Comparison of ENCODE assay signal across 9 cellular contexts in genomic region chr13:39616087-39616694, GRCh38. TPM values are rescaled to one million over a fixed set of nuclear protein-coding genes. Genes with fewer than 3 reads are reported as not detected.
DNase-seq lines count a peak whose midpoint lies in the region; ATAC-seq and TF ChIP-seq lines count a peak whose summit lies in the region.
"Had no signal": no experiment of that assay in that cellular context is flagged by ENCODE, and none has a peak within 500 bp of the region (broad histone marks: within the 10 kb centered on the region; RNA-seq: fewer than 3 reads in every experiment).

No MANE protein-coding gene starts in this region.

- H3K9me3 Mint-ChIP-seq in Caco-2 (ENCODE audit: unreplicated experiment) = no peaks in the 10 kb centered on the region
- H3K9me3 Mint-ChIP-seq: T-helper 1 cell treated with Interleukin-12 subunit alpha and Interleukin-12 subunit beta and Interleukin-4 antibody, amounts not matched to agents 30 μg/mL and 1 μg/mL, for 36 hours had no signal

- H3K4me3 Mint-ChIP-seq in Caco-2 (ENCODE audit: unreplicated experiment) = no peak overlapping the region
- H3K4me3 Mint-ChIP-seq: T-helper 1 cell treated with Interleukin-12 subunit alpha and Interleukin-12 subunit beta and Interleukin-4 antibody, amounts not matched to agents 30 μg/mL and 1 μg/mL, for 36 hours had no signal

- BruUV-seq in Caco-2 (replicated peaks; lab: Mats Ljungman, UMichigan) (no TSS peak), PC-9 (replicated peaks; lab: Mats Ljungman, UMichigan) (no TSS peak)

- H3K27ac ChIP-seq in PC-9 (no peak overlapping the region), hepatocyte (no peak overlapping the region), gastrocnemius medialis (no peak overlapping the region)

- H3K36me3 ChIP-seq in Caco-2 (ENCODE audit: control insufficient read depth, insufficient read depth, low read length) = no peaks in the 10 kb centered on the region
- no peaks in the 10 kb centered on the region for H3K36me3 ChIP-seq in PC-9 (ENCODE audit: low read depth)
- no peaks in the 10 kb centered on the region for H3K36me3 ChIP-seq in hepatocyte (replicated peaks; ENCODE audit: insufficient read depth, low read depth)
- no peaks in the 10 kb centered on the region for H3K36me3 ChIP-seq in gastrocnemius medialis

- TF ChIP-seq CTCF in Caco-2 (IDR thresholded peaks at IDR 0.05; ENCODE audit: insufficient read depth in 1 of 2, low read depth in 1 of 2, low read length in 1 of 2, severe bottlenecking in 1 of 2, unreplicated experiment in 1 of 2) = peak; percentile 94
- peak; percentile 83 for TF ChIP-seq CTCF in PC-9 (conservative IDR thresholded peaks at IDR 0.05)
- peak; percentile 86 for TF ChIP-seq CTCF in hepatocyte (IDR thresholded peaks at IDR 0.05; ENCODE audit: poor library complexity)
- peak; percentile 53 to 87 (median 61) for TF ChIP-seq CTCF in gastrocnemius medialis (IDR thresholded peaks at IDR 0.05 in 4 of 5, conservative IDR thresholded peaks at IDR 0.05 in 1 of 5)

- H4K20me1 ChIP-seq in PC-9 (ENCODE audit: insufficient read depth) (no peaks in the 10 kb centered on the region), hepatocyte (ENCODE audit: insufficient read depth, poor library complexity, severe bottlenecking) (no peaks in the 10 kb centered on the region)

- CTCF ChIA-PET in Caco-2 (lab: Charles Lee) (interaction anchor here (0.6 to 1.1 kb wide), 21 partner anchors 12 to 1069 kb away, joined by 3 to 19 read pairs (median 4); partner anchors contain the start of genes LHFPL6, NHLRC3 and PROSER1), PC-9 (lab: Charles Lee) (interaction anchor here (0.5 to 1.1 kb wide), 10 partner anchors 12 to 847 kb away, joined by 3 to 4 read pairs (median 3); partner anchors contain the start of gene LHFPL6)

- H3K4me3 ChIP-seq in Caco-2 (ENCODE audit: low read depth, low read length) = no peak overlapping the region
- H3K4me3 ChIP-seq in PC-9 = no peak overlapping the region
- H3K4me3 ChIP-seq in hepatocyte = no peak overlapping the region
- no peak overlapping the region for H3K4me3 ChIP-seq in gastrocnemius medialis

- peak; percentile 64 for ATAC-seq in GM19351 (IDR thresholded peaks at IDR 0.05; ENCODE audit: unreplicated experiment)
- ATAC-seq in gastrocnemius medialis = peak; percentile 80 to 87
- ATAC-seq in HG03520 (IDR thresholded peaks at IDR 0.05; ENCODE audit: unreplicated experiment) = no peak

- DNase-seq in Caco-2 (peak; percentile 59 to 70), Kasumi-1 (lab: John Stamatoyannopoulos, UW) (peak; percentile 47 to 63), PC-9 (no peak), astrocyte of the hippocampus (ENCODE audit: low read depth, low spot score) (peak; percentile 85), hepatocyte (ENCODE audit: low spot score) (peak; percentile 87), gastrocnemius medialis (peak in 1 of 2 donors; percentile 22)

- H3F3A ChIP-seq in PC-9 (ENCODE audit: insufficient read depth, low read depth) = no peaks in the 10 kb centered on the region

- POLR2A ChIA-PET in Caco-2 (lab: Charles Lee) (no interaction called here), PC-9 (lab: Charles Lee; ENCODE audit: unreplicated experiment) (interaction anchor here (0.6 to 0.8 kb wide), 2 partner anchors 593 to 866 kb away, joined by 4 to 8 read pairs; no protein-coding TSS in a partner anchor)

- no peaks in the 10 kb centered on the region for H3K4me1 Mint-ChIP-seq in Caco-2 (ENCODE audit: low read depth, unreplicated experiment)

- H3K27me3 Mint-ChIP-seq in Caco-2 (ENCODE audit: insufficient read depth, unreplicated experiment) = peaks cover 3% of the 10 kb centered on the region

- H2AFZ ChIP-seq in PC-9 (no peak overlapping the region), hepatocyte (no peak overlapping the region)

- no peaks in the 10 kb centered on the region for H3K4me1 ChIP-seq in Caco-2
- no peaks in the 10 kb centered on the region; the same call in 1 of the 2 replicates for H3K4me1 ChIP-seq in PC-9 (replicated peaks; ENCODE audit: insufficient read depth)
- no peaks in the 10 kb centered on the region for H3K4me1 ChIP-seq in hepatocyte (ENCODE audit: insufficient read depth)
- no peaks in the 10 kb centered on the region for H3K4me1 ChIP-seq in gastrocnemius medialis

- H3K9me2 ChIP-seq in PC-9 (ENCODE audit: insufficient read depth) (no peaks in the 10 kb centered on the region), hepatocyte (replicated peaks; ENCODE audit: insufficient read depth) (no peaks in the 10 kb centered on the region)

- no peaks in the 10 kb centered on the region for H3K36me3 Mint-ChIP-seq in Caco-2 (ENCODE audit: insufficient read depth, unreplicated experiment)

- in situ Hi-C loops in gastrocnemius medialis (cut with MboI; ENCODE audit: low sequenced_read_pairs in 4 of 4) = loop anchor here in 3 of 4 donors (5.0 to 25.0 kb wide), 5 partner anchors 351 to 579 kb away; partner anchors contain the start of genes NHLRC3 (in 1 of the 3) and PROSER1 (in 1 of the 3)

- H3K9me3 ChIP-seq in Caco-2 (no peaks in the 10 kb centered on the region), PC-9 (ENCODE audit: insufficient read depth, low read depth) (no peaks in the 10 kb centered on the region), hepatocyte (ENCODE audit: low read depth) (no peaks in the 10 kb centered on the region), gastrocnemius medialis (no peaks in the 10 kb centered on the region)

- no peak overlapping the region for H3K27ac Mint-ChIP-seq in Caco-2 (ENCODE audit: unreplicated experiment)
- H3K27ac Mint-ChIP-seq: T-helper 1 cell treated with Interleukin-12 subunit alpha and Interleukin-12 subunit beta and Interleukin-4 antibody, amounts not matched to agents 30 μg/mL and 1 μg/mL, for 36 hours had no signal

- H3K4me2 ChIP-seq in PC-9 (no peak overlapping the region), hepatocyte (no peak overlapping the region)

- TF ChIP-seq POLR2A in gastrocnemius medialis (IDR thresholded peaks at IDR 0.05) = no peak

- H3K27me3 ChIP-seq in Caco-2 (replicated peaks; ENCODE audit: control insufficient read depth, insufficient read depth, low read length) (no peaks in the 10 kb centered on the region), PC-9 (ENCODE audit: insufficient read depth, low read depth) (no peaks in the 10 kb centered on the region), hepatocyte (no peaks in the 10 kb centered on the region), gastrocnemius medialis (no peaks in the 10 kb centered on the region)

- 43% methylated on average over 10 of the region's 10 CpGs for WGBS in hepatocyte (ENCODE audit: low lambda C conversion rate, missing lambda C conversion rate)

- H3K79me2 ChIP-seq in PC-9 (ENCODE audit: low read depth) (no peaks in the 10 kb centered on the region), hepatocyte (no peaks in the 10 kb centered on the region)

- intact Hi-C loops in Caco-2 (cut with micrococcal nuclease; ENCODE audit: unreplicated experiment) (loop anchor here (1.0 to 5.0 kb wide), 6 partner anchors 60 to 646 kb away; no protein-coding TSS in a partner anchor), PC-9 (cut with micrococcal nuclease; ENCODE audit: unreplicated experiment) (loop anchor here (5.0 kb wide), 1 partner anchor 564 kb away; no protein-coding TSS in a partner anchor), gastrocnemius medialis (cut with DNase I; ENCODE audit: low total_unique reads) (loop anchor here (5.0 to 10.0 kb wide), 2 partner anchors 201 to 564 kb away; no protein-coding TSS in a partner anchor)

RNA-seq across cellular contexts. Expression of gene LHFPL6, which starts 13.2 kb away (rescaled TPM):
- 3.6 and 3.9 TPM in 2 replicates for total RNA-seq in Caco-2 (2022)
- total RNA-seq in PC-9 (2021) = 2.5 and 3.1 TPM in 2 replicates
- 7.2 and 12.1 TPM in 2 replicates for total RNA-seq in hepatocyte
- polyA plus RNA-seq in hepatocyte = 14.1 and 17.2 TPM in 2 replicates
- total RNA-seq in gastrocnemius medialis = 10 to 100 TPM; 12.7 to 26.3 (median 16.0) TPM

RNA-seq across cellular contexts. Expression of gene COG6, which starts 39.3 kb away (rescaled TPM):
- total RNA-seq in Caco-2 (2022) (55.8 and 63.6 TPM in 2 replicates), PC-9 (2021) (23.7 and 24.3 TPM in 2 replicates), hepatocyte (37.0 and 37.3 TPM in 2 replicates), gastrocnemius medialis (10 to 100 TPM in 1 of 4 donors, 1 to 10 TPM in 3; 5.4 to 13.5 (median 7.1) TPM)
- polyA plus RNA-seq in hepatocyte = 18.3 and 25.3 TPM in 2 replicates

Comparison
In these comparisons a context has a peak if more than half of its experiments do, and no peak if none do; other contexts are left out.
1. DNase-seq: peak in Caco-2 (2 of 2), Kasumi-1 (2 of 2), astrocyte of the hippocampus (single experiment) and hepatocyte (single experiment); none in PC-9 (0 of 2).
2. Peak in every context shown above with its lines, with median percentiles within 50 percentile points of each other: CTCF ChIP-seq.